In genomic region chr10:14389981-14390590, GRCh38 we compare ENCODE assay signal across 1 cellular context.
TF ChIP-seq lines count a peak whose summit lies in the region.

No MANE protein-coding gene starts in this region.

TF ChIP-seq in GM12878, 131 proteins besides CTCF, POLR2A, EP300 and RAD21 (continued from another document and continues in another):
- TF ChIP-seq, protein P1, sequence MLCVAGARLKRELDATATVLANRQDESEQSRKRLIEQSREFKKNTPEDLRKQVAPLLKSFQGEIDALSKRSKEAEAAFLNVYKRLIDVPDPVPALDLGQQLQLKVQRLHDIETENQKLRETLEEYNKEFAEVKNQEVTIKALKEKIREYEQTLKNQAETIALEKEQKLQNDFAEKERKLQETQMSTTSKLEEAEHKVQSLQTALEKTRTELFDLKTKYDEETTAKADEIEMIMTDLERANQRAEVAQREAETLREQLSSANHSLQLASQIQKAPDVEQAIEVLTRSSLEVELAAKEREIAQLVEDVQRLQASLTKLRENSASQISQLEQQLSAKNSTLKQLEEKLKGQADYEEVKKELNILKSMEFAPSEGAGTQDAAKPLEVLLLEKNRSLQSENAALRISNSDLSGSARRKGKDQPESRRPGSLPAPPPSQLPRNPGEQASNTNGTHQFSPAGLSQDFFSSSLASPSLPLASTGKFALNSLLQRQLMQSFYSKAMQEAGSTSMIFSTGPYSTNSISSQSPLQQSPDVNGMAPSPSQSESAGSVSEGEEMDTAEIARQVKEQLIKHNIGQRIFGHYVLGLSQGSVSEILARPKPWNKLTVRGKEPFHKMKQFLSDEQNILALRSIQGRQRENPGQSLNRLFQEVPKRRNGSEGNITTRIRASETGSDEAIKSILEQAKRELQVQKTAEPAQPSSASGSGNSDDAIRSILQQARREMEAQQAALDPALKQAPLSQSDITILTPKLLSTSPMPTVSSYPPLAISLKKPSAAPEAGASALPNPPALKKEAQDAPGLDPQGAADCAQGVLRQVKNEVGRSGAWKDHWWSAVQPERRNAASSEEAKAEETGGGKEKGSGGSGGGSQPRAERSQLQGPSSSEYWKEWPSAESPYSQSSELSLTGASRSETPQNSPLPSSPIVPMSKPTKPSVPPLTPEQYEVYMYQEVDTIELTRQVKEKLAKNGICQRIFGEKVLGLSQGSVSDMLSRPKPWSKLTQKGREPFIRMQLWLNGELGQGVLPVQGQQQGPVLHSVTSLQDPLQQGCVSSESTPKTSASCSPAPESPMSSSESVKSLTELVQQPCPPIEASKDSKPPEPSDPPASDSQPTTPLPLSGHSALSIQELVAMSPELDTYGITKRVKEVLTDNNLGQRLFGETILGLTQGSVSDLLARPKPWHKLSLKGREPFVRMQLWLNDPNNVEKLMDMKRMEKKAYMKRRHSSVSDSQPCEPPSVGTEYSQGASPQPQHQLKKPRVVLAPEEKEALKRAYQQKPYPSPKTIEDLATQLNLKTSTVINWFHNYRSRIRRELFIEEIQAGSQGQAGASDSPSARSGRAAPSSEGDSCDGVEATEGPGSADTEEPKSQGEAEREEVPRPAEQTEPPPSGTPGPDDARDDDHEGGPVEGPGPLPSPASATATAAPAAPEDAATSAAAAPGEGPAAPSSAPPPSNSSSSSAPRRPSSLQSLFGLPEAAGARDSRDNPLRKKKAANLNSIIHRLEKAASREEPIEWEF (IDR thresholded peaks at IDR 0.05; ENCODE audit: insufficient replicate concordance, low read depth, low read length) = no peak
- TF ChIP-seq ZNF687 (IDR thresholded peaks at IDR 0.05) = no peak
- TF ChIP-seq, protein P2, sequence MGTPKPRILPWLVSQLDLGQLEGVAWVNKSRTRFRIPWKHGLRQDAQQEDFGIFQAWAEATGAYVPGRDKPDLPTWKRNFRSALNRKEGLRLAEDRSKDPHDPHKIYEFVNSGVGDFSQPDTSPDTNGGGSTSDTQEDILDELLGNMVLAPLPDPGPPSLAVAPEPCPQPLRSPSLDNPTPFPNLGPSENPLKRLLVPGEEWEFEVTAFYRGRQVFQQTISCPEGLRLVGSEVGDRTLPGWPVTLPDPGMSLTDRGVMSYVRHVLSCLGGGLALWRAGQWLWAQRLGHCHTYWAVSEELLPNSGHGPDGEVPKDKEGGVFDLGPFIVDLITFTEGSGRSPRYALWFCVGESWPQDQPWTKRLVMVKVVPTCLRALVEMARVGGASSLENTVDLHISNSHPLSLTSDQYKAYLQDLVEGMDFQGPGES (IDR thresholded peaks at IDR 0.05) = no peak
- TF ChIP-seq IRF5 (IDR thresholded peaks at IDR 0.05; ENCODE audit: borderline replicate concordance) = no peak
- TF ChIP-seq IRF4 (IDR thresholded peaks at IDR 0.05; ENCODE audit: low read depth, low read length) = peak; percentile 98
- TF ChIP-seq SIN3A (IDR thresholded peaks at IDR 0.05; ENCODE audit: low read depth, low read length) = no peak
- no peak for TF ChIP-seq SMAD5 (IDR thresholded peaks at IDR 0.05; ENCODE audit: low read depth)
- TF ChIP-seq USF2 (IDR thresholded peaks at IDR 0.05; ENCODE audit: borderline replicate concordance, low read depth, low read length) = no peak
- no peak for TF ChIP-seq SREBF2 (IDR thresholded peaks at IDR 0.05; ENCODE audit: low read length)
- TF ChIP-seq, protein P3, sequence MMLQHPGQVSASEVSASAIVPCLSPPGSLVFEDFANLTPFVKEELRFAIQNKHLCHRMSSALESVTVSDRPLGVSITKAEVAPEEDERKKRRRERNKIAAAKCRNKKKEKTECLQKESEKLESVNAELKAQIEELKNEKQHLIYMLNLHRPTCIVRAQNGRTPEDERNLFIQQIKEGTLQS (IDR thresholded peaks at IDR 0.05; ENCODE audit: borderline replicate concordance, extremely low read depth, low read depth, low read length) = no peak
- TF ChIP-seq EED (IDR thresholded peaks at IDR 0.05; ENCODE audit: low read depth) = peak; percentile 88
- TF ChIP-seq, protein P4, sequence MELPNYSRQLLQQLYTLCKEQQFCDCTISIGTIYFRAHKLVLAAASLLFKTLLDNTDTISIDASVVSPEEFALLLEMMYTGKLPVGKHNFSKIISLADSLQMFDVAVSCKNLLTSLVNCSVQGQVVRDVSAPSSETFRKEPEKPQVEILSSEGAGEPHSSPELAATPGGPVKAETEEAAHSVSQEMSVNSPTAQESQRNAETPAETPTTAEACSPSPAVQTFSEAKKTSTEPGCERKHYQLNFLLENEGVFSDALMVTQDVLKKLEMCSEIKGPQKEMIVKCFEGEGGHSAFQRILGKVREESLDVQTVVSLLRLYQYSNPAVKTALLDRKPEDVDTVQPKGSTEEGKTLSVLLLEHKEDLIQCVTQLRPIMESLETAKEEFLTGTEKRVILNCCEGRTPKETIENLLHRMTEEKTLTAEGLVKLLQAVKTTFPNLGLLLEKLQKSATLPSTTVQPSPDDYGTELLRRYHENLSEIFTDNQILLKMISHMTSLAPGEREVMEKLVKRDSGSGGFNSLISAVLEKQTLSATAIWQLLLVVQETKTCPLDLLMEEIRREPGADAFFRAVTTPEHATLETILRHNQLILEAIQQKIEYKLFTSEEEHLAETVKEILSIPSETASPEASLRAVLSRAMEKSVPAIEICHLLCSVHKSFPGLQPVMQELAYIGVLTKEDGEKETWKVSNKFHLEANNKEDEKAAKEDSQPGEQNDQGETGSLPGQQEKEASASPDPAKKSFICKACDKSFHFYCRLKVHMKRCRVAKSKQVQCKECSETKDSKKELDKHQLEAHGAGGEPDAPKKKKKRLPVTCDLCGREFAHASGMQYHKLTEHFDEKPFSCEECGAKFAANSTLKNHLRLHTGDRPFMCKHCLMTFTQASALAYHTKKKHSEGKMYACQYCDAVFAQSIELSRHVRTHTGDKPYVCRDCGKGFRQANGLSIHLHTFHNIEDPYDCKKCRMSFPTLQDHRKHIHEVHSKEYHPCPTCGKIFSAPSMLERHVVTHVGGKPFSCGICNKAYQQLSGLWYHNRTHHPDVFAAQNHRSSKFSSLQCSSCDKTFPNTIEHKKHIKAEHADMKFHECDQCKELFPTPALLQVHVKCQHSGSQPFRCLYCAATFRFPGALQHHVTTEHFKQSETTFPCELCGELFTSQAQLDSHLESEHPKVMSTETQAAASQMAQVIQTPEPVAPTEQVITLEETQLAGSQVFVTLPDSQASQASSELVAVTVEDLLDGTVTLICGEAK (IDR thresholded peaks at IDR 0.05; ENCODE audit: borderline replicate concordance) = peak; percentile 57; the same call in 1 of the 2 replicates
- no peak for TF ChIP-seq ZNF207 (IDR thresholded peaks at IDR 0.05; ENCODE audit: borderline replicate concordance)
- TF ChIP-seq IKZF2 (IDR thresholded peaks at IDR 0.05) = peak; percentile 98 to 99
- TF ChIP-seq ZNF274 (IDR thresholded peaks at IDR 0.05; ENCODE audit: insufficient read depth, insufficient read length) = no peak
- TF ChIP-seq POLR2AphosphoS2 (IDR thresholded peaks at IDR 0.05; ENCODE audit: low read depth, low read length) = no peak
- TF ChIP-seq NRF1 (conservative IDR thresholded peaks at IDR 0.05; ENCODE audit: low read depth, low read length) = no peak
- peak in 1 of 2 experiments; percentile 33; a peak in 1 of 4 replicates for TF ChIP-seq ETV6 (conservative IDR thresholded peaks at IDR 0.05 in 1 of 2, IDR thresholded peaks at IDR 0.05 in 1 of 2; ENCODE audit: borderline replicate concordance in 1 of 2, low read depth in 1 of 2)
- peak; percentile 49; the same call in 1 of the 2 replicates for TF ChIP-seq TCF3 (IDR thresholded peaks at IDR 0.05; ENCODE audit: borderline replicate concordance, insufficient read depth, low read depth, low read length)
- peak; percentile 76; the same call in 1 of the 2 replicates for TF ChIP-seq BMI1 (IDR thresholded peaks at IDR 0.05; ENCODE audit: borderline replicate concordance)
- TF ChIP-seq YBX1 (IDR thresholded peaks at IDR 0.05) = no peak
- TF ChIP-seq NR2C2 (IDR thresholded peaks at IDR 0.05; ENCODE audit: borderline replicate concordance, control insufficient read depth, insufficient read length, low read depth) = no peak
- peak; percentile 41; the same call in 1 of the 2 replicates for TF ChIP-seq CREM (IDR thresholded peaks at IDR 0.05; ENCODE audit: low read depth)
- no peak for TF ChIP-seq TARDBP (IDR thresholded peaks at IDR 0.05; ENCODE audit: borderline replicate concordance)
- no peak for TF ChIP-seq NFYA (IDR thresholded peaks at IDR 0.05; ENCODE audit: borderline replicate concordance, low read depth, low read length)
- no peak for TF ChIP-seq SP1 (IDR thresholded peaks at IDR 0.05; ENCODE audit: low read depth, low read length)
- TF ChIP-seq NR2C1 (IDR thresholded peaks at IDR 0.05) = no peak
- TF ChIP-seq STAT1 (conservative IDR thresholded peaks at IDR 0.05) = no peak
- TF ChIP-seq PRDM15 (CRISPR knock-in tag; IDR thresholded peaks at IDR 0.05) = no peak
- TF ChIP-seq SMAD1 (IDR thresholded peaks at IDR 0.05; ENCODE audit: low read depth, partially characterized antibody) = no peak
- no peak for TF ChIP-seq LARP7 (IDR thresholded peaks at IDR 0.05)
- TF ChIP-seq CHD1 (IDR thresholded peaks at IDR 0.05; ENCODE audit: low read depth, low read length) = no peak
- TF ChIP-seq MYC (IDR thresholded peaks at IDR 0.05; ENCODE audit: insufficient read depth, insufficient read length, insufficient replicate concordance, low read length, severe bottlenecking) = no peak
